ENCODE assay signal across 21 cellular contexts in genomic region chr22:17868771-17869170, GRCh38.
DNase-seq lines count a peak whose midpoint lies in the region; ATAC-seq and TF ChIP-seq lines count a peak whose summit lies in the region.
"Had no signal": no experiment of that assay in that cellular context is flagged by ENCODE, and none has a peak within 500 bp of the region (broad histone marks: within the 10 kb centered on the region; RNA-seq: fewer than 3 reads in every experiment).

No MANE protein-coding gene starts in this region.

- H3K36me3 ChIP-seq in Peyer's patch = peaks cover 0 to 59% (median 5%) of the 10 kb centered on the region in 3 donors
- H3K36me3 ChIP-seq in mucosa of rectum (ENCODE audit: control insufficient read depth in 2 of 2, insufficient read depth in 2 of 2, low read length in 2 of 2) = peaks cover 51% of the 10 kb centered on the region in 2 donors

- peaks cover 49 to 90% of the 10 kb centered on the region in 2 donors for H3K36me3 Mint-ChIP-seq in stimulated activated naive B cell treated with anti-CD40 and anti-IgM and Interleukin-4, amounts not matched to agents 10 μg/mL and 1 μg/mL and 100 μg/mL, for 72 hours

- ATAC-seq in stimulated activated naive B cell treated with anti-CD40 and anti-IgM and Interleukin-4, amounts not matched to agents 10 μg/mL and 1 μg/mL and 100 μg/mL, for 72 hours (replicated peaks) = no peak
- no peak for ATAC-seq in HG02840 (IDR thresholded peaks at IDR 0.05; ENCODE audit: low FRiP score, unreplicated experiment)
- ATAC-seq: A549, PC-3 had no signal

- no peaks in the 10 kb centered on the region for H3K9me3 Mint-ChIP-seq in stimulated activated naive B cell treated with anti-CD40 and anti-IgM and Interleukin-4, amounts not matched to agents 10 μg/mL and 1 μg/mL and 100 μg/mL, for 72 hours

- peak overlapping the region; percentile 51 for H3K27ac Mint-ChIP-seq in stimulated activated naive B cell treated with anti-CD40 and anti-IgM and Interleukin-4, amounts not matched to agents 10 μg/mL and 1 μg/mL and 100 μg/mL, for 72 hours
- H3K27ac Mint-ChIP-seq: CD4-positive, alpha-beta memory T cell had no signal

- TF ChIP-seq POLR2A in Peyer's patch (IDR thresholded peaks at IDR 0.05) = no peak

- TF ChIP-seq CTCF in Peyer's patch (IDR thresholded peaks at IDR 0.05) = no peak

- no peak overlapping the region for H3K4me3 Mint-ChIP-seq in stimulated activated naive B cell treated with anti-CD40 and anti-IgM and Interleukin-4, amounts not matched to agents 10 μg/mL and 1 μg/mL and 100 μg/mL, for 72 hours
- H3K4me3 Mint-ChIP-seq: CD4-positive, alpha-beta memory T cell had no signal

- no peaks in the 10 kb centered on the region for H3K27me3 Mint-ChIP-seq in stimulated activated naive B cell treated with anti-CD40 and anti-IgM and Interleukin-4, amounts not matched to agents 10 μg/mL and 1 μg/mL and 100 μg/mL, for 72 hours
- H3K27me3 Mint-ChIP-seq: CD4-positive, alpha-beta memory T cell had no signal

- H3K9ac ChIP-seq in mucosa of rectum (ENCODE audit: low read depth in 1 of 2, low read length in 2 of 2) = peak overlapping the region; percentile 30 to 35
- H3K9ac ChIP-seq: BLaER1 had no signal

- DNase-seq in Peyer's patch (no peak), caudate nucleus (lab: John Stamatoyannopoulos, UW) (peak in 1 of 61 donors; percentile 53), NCI-H187 (lab: John Stamatoyannopoulos, UW) (no peak), NCI-H774 (lab: John Stamatoyannopoulos, UW) (no peak), NCI-H82 treated with DMSO at 0.1 percent for 48 hours (lab: John Stamatoyannopoulos, UW; ENCODE audit: unreplicated experiment) (no peak)
- DNase-seq in stimulated activated naive B cell treated with anti-CD40 and anti-IgM and Interleukin-4, amounts not matched to agents 10 μg/mL and 1 μg/mL and 100 μg/mL, for 72 hours = no peak
- DNase-seq: CD4-positive, alpha-beta memory T cell; DMS153; GDM1; NCI-H1105 treated with DMSO at 0.1 percent for 48 hours; NCI-H1694; NCI-H2227 treated with DMSO at 0.1 percent for 48 hours; NCI-H510A treated with DMSO at 0.1 percent for 48 hours; NCI-H82; PC-3; SJCRH30 had no signal

- no peaks in the 10 kb centered on the region for H3K9me3 ChIP-seq in Peyer's patch
- H3K9me3 ChIP-seq in mucosa of rectum (ENCODE audit: control insufficient read depth in 2 of 2, low read length in 2 of 2) = no peaks in the 10 kb centered on the region
- H3K9me3 ChIP-seq: A549, BLaER1, SJCRH30 had no signal

- no peak overlapping the region for H3K4me3 ChIP-seq in Peyer's patch
- no peak overlapping the region for H3K4me3 ChIP-seq in mucosa of rectum (ENCODE audit: low read length in 2 of 2)
- H3K4me3 ChIP-seq: A549, BLaER1, SJCRH30 had no signal

- peaks cover 0 to 60% (median 8%) of the 10 kb centered on the region in 4 donors for H3K4me1 ChIP-seq in Peyer's patch
- H3K4me1 ChIP-seq in mucosa of rectum (ENCODE audit: control insufficient read depth in 2 of 2, insufficient read depth in 2 of 2, low read length in 2 of 2) = peaks cover 36 to 66% of the 10 kb centered on the region in 2 donors
- H3K4me1 ChIP-seq: A549, SJCRH30 had no signal

- H3K27me3 ChIP-seq in Peyer's patch = no peaks in the 10 kb centered on the region
- no peaks in the 10 kb centered on the region for H3K27me3 ChIP-seq in mucosa of rectum (ENCODE audit: control insufficient read depth in 2 of 2, insufficient read depth in 2 of 2, low read length in 2 of 2)
- H3K27me3 ChIP-seq: BLaER1, SJCRH30 had no signal

- peak overlapping the region in 3 of 4 donors; percentile 60 to 91 (median 89) for H3K27ac ChIP-seq in Peyer's patch
- peak overlapping the region; percentile 81 for H3K27ac ChIP-seq in caudate nucleus (ENCODE audit: low read depth, low read length)
- peak overlapping the region; percentile 86 to 92 for H3K27ac ChIP-seq in mucosa of rectum (ENCODE audit: low read depth in 2 of 2, low read length in 2 of 2)
- H3K27ac ChIP-seq: A549, BLaER1, RWPE1, SJCRH30 had no signal

- peaks cover 14% of the 10 kb centered on the region in 2 donors for H3K4me1 Mint-ChIP-seq in stimulated activated naive B cell treated with anti-CD40 and anti-IgM and Interleukin-4, amounts not matched to agents 10 μg/mL and 1 μg/mL and 100 μg/mL, for 72 hours
